8 cellular contexts compared by ENCODE assay signal in genomic region chr9:96654450-96655197, GRCh38. TPM values are rescaled to one million over a fixed set of nuclear protein-coding genes. Genes with fewer than 3 reads are reported as not detected.
DNase-seq lines count a peak whose midpoint lies in the region; ATAC-seq and TF ChIP-seq lines count a peak whose summit lies in the region.

No MANE protein-coding gene starts in this region.

- H3K27ac ChIP-seq in dorsolateral prefrontal cortex, result peak overlapping the region; percentile 71 to 98 (median 93)
- peak overlapping the region; percentile 61 to 88 (median 87) for H3K27ac ChIP-seq in right lobe of liver

- peak; percentile 85 for TF ChIP-seq POLR2A in right lobe of liver (IDR thresholded peaks at IDR 0.05)

- DNase-seq in NCI-H82 (lab: John Stamatoyannopoulos, UW), result peak; percentile 61
- DNase-seq in NCI-H82 treated with DMSO at 0.1 percent for 48 hours (lab: John Stamatoyannopoulos, UW; ENCODE audit: unreplicated experiment), result no peak
- DNase-seq in NCI-H510A treated with DMSO at 0.1 percent for 48 hours (lab: John Stamatoyannopoulos, UW), result peak; percentile 79
- peak; percentile 55 to 66 for DNase-seq in activated CD4-positive, alpha-beta T cell treated with anti-CD3 and anti-CD28 coated beads, Interleukin-2, amount 50 U/mL, for 48 hours
- DNase-seq in dorsolateral prefrontal cortex, result peak; percentile 46 to 85 (median 73)
- peak; percentile 81 to 85 (median 81) for DNase-seq in right lobe of liver
- peak; percentile 37 to 46 for DNase-seq in stimulated activated CD4-positive, alpha-beta T cell treated with anti-CD3 and anti-CD28 coated beads, Interleukin-2, amount 100 ng/mL, for 48 hours

- 3% methylated on average over 8 of the region's 74 CpGs for WGBS in right lobe of liver (ENCODE audit: insufficient coverage, low coverage, low lambda C conversion rate, missing lambda C conversion rate)

- ATAC-seq in HG03135 (IDR thresholded peaks at IDR 0.05; ENCODE audit: unreplicated experiment) (peak; percentile 68), right lobe of liver (peak; percentile 77 to 87 (median 84))

- peak overlapping the region; percentile 45 to 81 (median 70) for H3K4me3 ChIP-seq in dorsolateral prefrontal cortex
- peak overlapping the region; percentile 55 to 66 (median 63) for H3K4me3 ChIP-seq in right lobe of liver

- H3K9me3 ChIP-seq in right lobe of liver, result no peaks in the 10 kb centered on the region

- intact Hi-C loops in dorsolateral prefrontal cortex (cut with DNase I), result loop anchor here (1.0 to 10.0 kb wide), 6 partner anchors 37 to 780 kb away; partner anchors contain the start of genes CDC14B (in 2 of the 2), ZNF367 (in 2 of the 2), ERCC6L2 (in 1 of the 2) and HABP4 (in 1 of the 2)
- intact Hi-C loops in right lobe of liver (cut with DNase I), result no loop called here

- peaks cover 0 to 10% (median 3%) of the 10 kb centered on the region in 4 donors for H3K36me3 ChIP-seq in right lobe of liver

- peaks cover 0 to 5% (median 2%) of the 10 kb centered on the region in 4 donors for H3K4me1 ChIP-seq in right lobe of liver

- peak in 24 of 56 donors; percentile 8 to 52 (median 22) for TF ChIP-seq CTCF in dorsolateral prefrontal cortex (IDR thresholded peaks at IDR 0.05 in 54 of 56, conservative IDR thresholded peaks at IDR 0.05 in 2 of 56; ENCODE audit: low read depth in 1 of 56, partially characterized antibody in 56 of 56)
- peak in 1 of 4 donors; percentile 30 for TF ChIP-seq CTCF in right lobe of liver (IDR thresholded peaks at IDR 0.05)

- H3K27me3 ChIP-seq in dorsolateral prefrontal cortex (no peaks in the 10 kb centered on the region), right lobe of liver (no peaks in the 10 kb centered on the region)

RNA-seq across cellular contexts. Expression of gene PRXL2C, which starts 0.5 kb away (rescaled TPM):
- total RNA-seq in dorsolateral prefrontal cortex, result 10 to 100 TPM in 11 of 120 experiments, 1 to 10 TPM in 109; 3.2 to 14.7 (median 6.5) TPM
- total RNA-seq in right lobe of liver, result 10 to 100 TPM in 1 of 6 experiments, 1 to 10 TPM in 5; 2.9 to 10.7 (median 5.6) TPM

RNA-seq across cellular contexts. Expression of gene CDC14B, which starts 35.0 kb away (rescaled TPM):
- total RNA-seq in dorsolateral prefrontal cortex, result 100 to 1,000 TPM in 3 of 120 experiments, 10 to 100 TPM in 117; 28.9 to 134 (median 53.2) TPM
- total RNA-seq in right lobe of liver, result 10 to 100 TPM; 13.7 to 38.0 (median 25.7) TPM

Comparison
In these comparisons a context has a peak if more than half of its experiments do, and no peak if none do; other contexts are left out.
1. intact Hi-C loops: an anchor here in dorsolateral prefrontal cortex (1.0 to 10.0 kb wide); none called in right lobe of liver.